Comparison of ENCODE assay signal across 8 cellular contexts in the genomic region with DNA sequence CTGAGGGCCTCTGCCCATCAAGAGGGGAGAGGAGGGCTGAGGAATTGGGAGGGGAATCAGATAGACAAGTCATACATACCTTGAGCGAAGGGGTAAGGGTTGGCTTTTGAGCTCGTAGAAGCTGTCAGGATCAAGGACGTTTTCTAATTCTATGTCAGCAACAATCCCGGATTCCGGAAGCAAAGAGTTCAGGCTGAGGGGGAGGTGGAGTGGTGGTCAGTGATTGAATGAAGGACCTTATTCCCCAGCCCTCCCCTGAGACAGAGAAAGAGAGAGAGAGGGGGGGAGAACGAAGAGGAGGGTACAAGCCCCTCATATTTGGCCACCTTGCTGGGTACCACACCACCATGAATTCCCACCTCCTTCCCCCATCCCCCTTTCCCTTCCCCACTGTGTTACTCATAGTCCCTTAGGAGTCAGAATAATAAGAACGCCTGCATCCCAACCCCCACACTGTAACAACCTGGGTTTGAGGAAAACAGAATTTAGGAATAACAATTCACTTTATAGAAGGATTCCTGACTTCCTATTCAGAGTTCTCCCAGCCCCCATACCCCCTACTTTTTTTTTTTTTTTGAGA. TPM values are rescaled to one million over a fixed set of nuclear protein-coding genes. Genes with fewer than 3 reads are reported as not detected.
A peak's percentile ranks its signal among the peaks of the same experiment; 100 is the strongest.
DNase-seq lines count a peak whose midpoint lies in the region; ATAC-seq and TF ChIP-seq lines count a peak whose summit lies in the region.

No MANE protein-coding gene starts in this region.

- no peaks in the 10 kb centered on the region for H3K9me2 ChIP-seq in PC-3 (replicated peaks; ENCODE audit: low read length)

- DNase-seq in CD4-positive, alpha-beta memory T cell = no peak
- DNase-seq in PC-3 = peak; percentile 35
- peak; percentile 11 for DNase-seq in epidermal melanocyte (ENCODE audit: insufficient read length, low spot score)
- peak; percentile 82 for DNase-seq in osteoblast (ENCODE audit: insufficient read length, low spot score, missing footprints)
- DNase-seq in GM13976 (ENCODE audit: low spot score) = no peak
- DNase-seq in NCI-H524 (lab: John Stamatoyannopoulos, UW) = no peak

- H3F3A ChIP-seq in PC-3 (ENCODE audit: low read length, unreplicated experiment) = no peaks in the 10 kb centered on the region

- no peak overlapping the region for H3K4me3 ChIP-seq in CD4-positive, alpha-beta memory T cell (ENCODE audit: low read length in 2 of 2)
- H3K4me3 ChIP-seq in PC-3 (ENCODE audit: low read length) (peak overlapping the region; percentile 96), osteoblast (ENCODE audit: insufficient read depth, low read length) (peak overlapping the region; percentile 52)

- H2AFZ ChIP-seq in PC-3 (ENCODE audit: low read length) (no peak overlapping the region), osteoblast (ENCODE audit: low read length) (no peak overlapping the region)

- peaks cover 18 to 47% (median 30%) of the 10 kb centered on the region in 4 donors for H3K4me1 Mint-ChIP-seq in CD4-positive, alpha-beta memory T cell

- H3K9me3 ChIP-seq in CD4-positive, alpha-beta memory T cell (ENCODE audit: control insufficient read depth in 1 of 2, low read length in 2 of 2) = no peaks in the 10 kb centered on the region
- H3K9me3 ChIP-seq in PC-3 (ENCODE audit: low read length) (no peaks in the 10 kb centered on the region), osteoblast (ENCODE audit: low read depth, low read length) (no peaks in the 10 kb centered on the region)

- POLR2A ChIA-PET in CD4-positive, alpha-beta memory T cell (lab: Charles Lee; ENCODE audit: partially characterized antibody) = interaction anchor here (1.1 to 3.1 kb wide), 8 partner anchors 28 to 466 kb away, joined by 3 to 17 read pairs (median 4); partner anchors contain the start of genes GRIPAP1, OTUD5, PQBP1 and RBM3
- POLR2A ChIA-PET in PC-3 (lab: Charles Lee; ENCODE audit: unreplicated experiment) = interaction anchor here (0.6 kb wide), 2 partner anchors 37 to 1020 kb away, joined by 3 to 9 read pairs; no protein-coding TSS in a partner anchor

- H3K4me1 ChIP-seq in CD4-positive, alpha-beta memory T cell (ENCODE audit: insufficient read depth, low read length) = peaks cover 39% of the 10 kb centered on the region
- H3K4me1 ChIP-seq in PC-3 (ENCODE audit: insufficient read depth, low read length) (peaks cover 42% of the 10 kb centered on the region), osteoblast (ENCODE audit: insufficient read depth, low read length) (peaks cover 12% of the 10 kb centered on the region)

- in situ Hi-C loops in GM13976 (cut with MboI; ENCODE audit: low sequenced_read_pairs, unreplicated experiment) = no loop called here

- peak overlapping the region; percentile 42 for H3K27ac ChIP-seq in CD4-positive, alpha-beta memory T cell (ENCODE audit: low read depth, low read length)
- H3K27ac ChIP-seq in PC-3 (ENCODE audit: low read length) (peak overlapping the region; percentile 84), osteoblast (ENCODE audit: low read depth, low read length) (peak overlapping the region; percentile 62)

- BruUV-seq in PC-3 (replicated peaks; lab: Mats Ljungman, UMichigan) = no TSS peak

- no peak for TF ChIP-seq CTCF in PC-3 (conservative IDR thresholded peaks at IDR 0.05; ENCODE audit: low read depth, low read length)
- TF ChIP-seq CTCF in osteoblast (IDR thresholded peaks at IDR 0.05; ENCODE audit: extremely low read depth, low read depth, low read length) = no peak
- no peak for TF ChIP-seq CTCF in GM13976 (IDR thresholded peaks at IDR 0.05; ENCODE audit: borderline replicate concordance, control extremely low read depth, extremely low read depth, insufficient read depth, missing control alignments)

- intact Hi-C loops in CD4-positive, alpha-beta memory T cell (cut with micrococcal nuclease) = loop anchor here (5.0 to 10.0 kb wide), 2 partner anchors 82 to 396 kb away; partner anchors contain the start of gene GPKOW
- intact Hi-C loops in PC-3 (cut with micrococcal nuclease) = loop anchor here (5.0 kb wide), 2 partner anchors 122 to 143 kb away; partner anchors contain the start of genes MAGIX, PQBP1 and TIMM17B

- H3K4me2 ChIP-seq in PC-3 (ENCODE audit: low read length) (peak overlapping the region; percentile 91), osteoblast (ENCODE audit: insufficient read depth, low read length) (peak overlapping the region; percentile 91)

- peak overlapping the region; percentile 64 to 96 (median 82) for H3K27ac Mint-ChIP-seq in CD4-positive, alpha-beta memory T cell

- ATAC-seq in PC-3 (no peak), HG03196 (IDR thresholded peaks at IDR 0.05; ENCODE audit: unreplicated experiment) (no peak), GM18868 (IDR thresholded peaks at IDR 0.05; ENCODE audit: unreplicated experiment) (no peak)

- no peaks in the 10 kb centered on the region for H3K27me3 Mint-ChIP-seq in CD4-positive, alpha-beta memory T cell

- no peaks in the 10 kb centered on the region for H3K27me3 ChIP-seq in CD4-positive, alpha-beta memory T cell (ENCODE audit: insufficient read depth, low read length)
- H3K27me3 ChIP-seq in PC-3 (ENCODE audit: low read length) (no peaks in the 10 kb centered on the region), osteoblast (ENCODE audit: insufficient read depth, low read length) (no peaks in the 10 kb centered on the region)

- peaks cover 0 to 1% (median 0%) of the 10 kb centered on the region in 8 donors for H3K9me3 Mint-ChIP-seq in CD4-positive, alpha-beta memory T cell

- H4K20me1 ChIP-seq in PC-3 (ENCODE audit: low read length) = no peaks in the 10 kb centered on the region
- peaks cover 4% of the 10 kb centered on the region for H4K20me1 ChIP-seq in osteoblast (ENCODE audit: insufficient read depth, low read length)

- CTCF ChIA-PET in CD4-positive, alpha-beta memory T cell (lab: Charles Lee; ENCODE audit: partially characterized antibody) = interaction anchor here (0.6 to 4.8 kb wide), 2 partner anchors 29 to 68 kb away, joined by 3 to 23 read pairs; partner anchors contain the start of gene KCND1
- CTCF ChIA-PET in PC-3 (lab: Charles Lee) = no interaction called here

- H3K36me3 Mint-ChIP-seq in CD4-positive, alpha-beta memory T cell = peaks cover 0 to 24% of the 10 kb centered on the region in 2 donors

- peaks cover 10% of the 10 kb centered on the region for H3K36me3 ChIP-seq in CD4-positive, alpha-beta memory T cell (ENCODE audit: insufficient read depth, low read length)
- H3K36me3 ChIP-seq in PC-3 (ENCODE audit: low read depth, low read length) = peaks cover 14% of the 10 kb centered on the region
- peaks cover 34% of the 10 kb centered on the region for H3K36me3 ChIP-seq in osteoblast (ENCODE audit: insufficient read depth, low read length)

- peaks cover 41% of the 10 kb centered on the region for H3K79me2 ChIP-seq in PC-3 (ENCODE audit: low read length)
- peaks cover 41% of the 10 kb centered on the region for H3K79me2 ChIP-seq in osteoblast (ENCODE audit: insufficient read depth, low read length)

- peak overlapping the region; percentile 49 for H3K9ac ChIP-seq in PC-3 (ENCODE audit: low read length)

- peak overlapping the region in 5 of 8 donors; percentile 21 to 94 (median 44) for H3K4me3 Mint-ChIP-seq in CD4-positive, alpha-beta memory T cell

RNA-seq across cellular contexts. Expression of gene TFE3, which starts 2.7 kb away (rescaled TPM):
- 10 to 100 TPM; 35.5 to 37.6 TPM for total RNA-seq in CD4-positive, alpha-beta memory T cell
- polyA plus RNA-seq in CD4-positive, alpha-beta memory T cell = 1 to 10 TPM; 3.0 to 8.0 TPM
- total RNA-seq in PC-3 (2014; rRNA removed) = 46.9 and 56.9 TPM in 2 replicates
- total RNA-seq in osteoblast = 36.2 and 46.7 TPM in 2 replicates

RNA-seq across cellular contexts. Expression of gene CCDC120, which starts 18.3 kb away (rescaled TPM):
- 10 to 100 TPM in 1 of 2 experiments, 1 to 10 TPM in 1; 9.8 to 10.6 TPM for total RNA-seq in CD4-positive, alpha-beta memory T cell
- under 1 TPM; 0.19 to 0.94 TPM for polyA plus RNA-seq in CD4-positive, alpha-beta memory T cell
- total RNA-seq in PC-3 (2014; rRNA removed) (5.3 and 7.1 TPM in 2 replicates), osteoblast (1.1 and 1.2 TPM in 2 replicates)

RNA-seq across cellular contexts. Expression of gene PRAF2, which starts 33.3 kb away (rescaled TPM):
- total RNA-seq in CD4-positive, alpha-beta memory T cell = 10 to 100 TPM; 25.4 to 28.9 TPM
- polyA plus RNA-seq in CD4-positive, alpha-beta memory T cell = 10 to 100 TPM; 29.3 to 60.1 TPM
- total RNA-seq in PC-3 (2014; rRNA removed) (0.07 and 0.69 TPM in 2 replicates), osteoblast (12.3 and 15.6 TPM in 2 replicates)

RNA-seq across cellular contexts. Expression of gene GRIPAP1, which starts 38.4 kb away (rescaled TPM):
- 100 to 1,000 TPM in 1 of 2 experiments, 10 to 100 TPM in 1; 99.6 to 111 TPM for total RNA-seq in CD4-positive, alpha-beta memory T cell
- 10 to 100 TPM in 1 of 2 donors, 1 to 10 TPM in 1; 4.8 to 18.7 TPM for polyA plus RNA-seq in CD4-positive, alpha-beta memory T cell
- total RNA-seq in PC-3 (2014; rRNA removed) = 31.1 and 44.3 TPM in 2 replicates
- 14.4 and 15.6 TPM in 2 replicates for total RNA-seq in osteoblast

RNA-seq across cellular contexts. Expression of gene WDR45, which starts 39.2 kb away (rescaled TPM):
- total RNA-seq in CD4-positive, alpha-beta memory T cell = 100 to 1,000 TPM; 102 to 126 TPM
- 10 to 100 TPM; 43.2 to 57.3 TPM for polyA plus RNA-seq in CD4-positive, alpha-beta memory T cell
- total RNA-seq in PC-3 (2014; rRNA removed) (27.2 and 34.8 TPM in 2 replicates), osteoblast (86.5 and 97.5 TPM in 2 replicates)

Comparison
In these comparisons a context has a peak if more than half of its experiments do, and no peak if none do; other contexts are left out.
1. DNase-seq: peak in PC-3 (single experiment), epidermal melanocyte (single experiment) and osteoblast (single experiment); none in CD4-positive, alpha-beta memory T cell (0 of 5), GM13976 (single experiment) and NCI-H524 (0 of 2).
2. H3K4me3 ChIP-seq: peak in PC-3 (single experiment) and osteoblast (single experiment); none in CD4-positive, alpha-beta memory T cell (0 of 2).
3. Peak in every context shown above with its lines, with median percentiles within 50 percentile points of each other: H3K27ac ChIP-seq.